8 cellular contexts compared by ENCODE assay signal in the genomic region with DNA sequence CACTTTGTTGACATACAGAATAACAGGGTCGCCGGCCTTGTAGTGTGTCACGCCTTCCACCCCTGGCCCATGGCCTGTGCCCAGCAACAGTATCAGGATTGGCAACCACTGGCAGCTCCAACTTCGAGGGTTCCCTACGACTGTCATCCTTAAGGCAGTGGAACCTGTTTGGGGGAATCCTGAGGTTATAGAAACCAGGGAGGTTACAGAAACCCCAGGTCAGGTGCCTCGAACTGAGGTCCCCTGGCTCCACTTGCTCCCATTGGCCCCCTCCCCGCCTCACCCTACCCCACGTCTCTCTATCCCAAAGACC. TPM values are rescaled to one million over a fixed set of nuclear protein-coding genes. Genes with fewer than 3 reads are reported as not detected.
A peak's percentile ranks its signal among the peaks of the same experiment; 100 is the strongest.
DNase-seq lines count a peak whose midpoint lies in the region; ATAC-seq, FAIRE-seq and TF ChIP-seq lines count a peak whose summit lies in the region.

No MANE protein-coding gene starts in this region.

- peak overlapping the region; percentile 64 for H2BK15ac ChIP-seq in neuronal stem cell (ENCODE audit: low read length)

- peaks cover 0 to 6% (median 4%) of the 10 kb centered on the region in 7 donors for H3K9me3 Mint-ChIP-seq in CD14-positive monocyte

- peak overlapping the region; percentile 95 to 97 for H3K4me3 Mint-ChIP-seq in CD14-positive monocyte

- H3K4me1 Mint-ChIP-seq in CD14-positive monocyte, result peaks cover 42% of the 10 kb centered on the region

- ATAC-seq in HG03520 (IDR thresholded peaks at IDR 0.05; ENCODE audit: unreplicated experiment) (no peak), HG03045 (IDR thresholded peaks at IDR 0.05; ENCODE audit: unreplicated experiment) (no peak), GM21737 (IDR thresholded peaks at IDR 0.05; ENCODE audit: unreplicated experiment) (no peak)

- H3K27me3 ChIP-seq in PC-9 (ENCODE audit: insufficient read depth, low read depth), result no peaks in the 10 kb centered on the region
- no peaks in the 10 kb centered on the region for H3K27me3 ChIP-seq in endothelial cell of umbilical vein (ENCODE audit: control insufficient read depth in 2 of 2, insufficient read depth in 2 of 2, low read length in 2 of 2)
- peaks cover 0 to 2% (median 0%) of the 10 kb centered on the region in 3 experiments for H3K27me3 ChIP-seq in neuronal stem cell (ENCODE audit: control insufficient read depth in 3 of 3, insufficient read depth in 3 of 3, low read depth in 1 of 3, low read length in 3 of 3)

- H2BK5ac ChIP-seq in neuronal stem cell (ENCODE audit: low read length), result peak overlapping the region; percentile 95

- CTCF ChIA-PET in PC-9 (lab: Charles Lee) (no interaction called here), endothelial cell of umbilical vein (lab: Charles Lee) (interaction anchor here (0.5 to 3.9 kb wide), 5 partner anchors 21 to 237 kb away, joined by 3 to 19 read pairs (median 3); a partner anchor contains a TSS)

- no CpG with 5 or more reads among the region's 8 CpGs for WGBS in neuronal stem cell (ENCODE audit: extremely low coverage in 2 of 2, insufficient read length in 2 of 2, insufficient replicate concordance in 1 of 2), 2 donors

- no peak for TF ChIP-seq POLR2A in endothelial cell of umbilical vein (IDR thresholded peaks at IDR 0.05; ENCODE audit: low read depth, low read length)

- peaks cover 39 to 51% of the 10 kb centered on the region in 2 donors for H3K36me3 Mint-ChIP-seq in CD14-positive monocyte

- H3F3A ChIP-seq in PC-9 (ENCODE audit: insufficient read depth, low read depth), result peaks cover 8% of the 10 kb centered on the region; the same call in 1 of the 2 replicates

- POLR2A ChIA-PET in PC-9 (lab: Charles Lee; ENCODE audit: unreplicated experiment), result interaction anchor here (0.7 to 1.2 kb wide), 2 partner anchors 18 to 58 kb away, joined by 3 to 5 read pairs; a partner anchor contains a TSS
- POLR2A ChIA-PET in endothelial cell of umbilical vein (lab: Charles Lee), result interaction anchor here (0.7 to 1.2 kb wide), 2 partner anchors 14 kb away, joined by 3 to 5 read pairs; no protein-coding TSS in a partner anchor

- no peak overlapping the region for H2BK120ac ChIP-seq in neuronal stem cell (ENCODE audit: low read depth, low read length)

- H2AFZ ChIP-seq in PC-9, result peak overlapping the region; percentile 91
- peak overlapping the region; percentile 67 for H2AFZ ChIP-seq in endothelial cell of umbilical vein (ENCODE audit: low read depth, low read length)
- H2AFZ ChIP-seq in neuronal stem cell (ENCODE audit: low read length), result peak overlapping the region; percentile 99

- no peaks in the 10 kb centered on the region for H3K9me3 ChIP-seq in PC-9 (ENCODE audit: insufficient read depth, low read depth)
- no peaks in the 10 kb centered on the region for H3K9me3 ChIP-seq in endothelial cell of umbilical vein (replicated peaks; ENCODE audit: control insufficient read depth, insufficient read depth, low read length)
- no peaks in the 10 kb centered on the region for H3K9me3 ChIP-seq in neuronal stem cell (replicated peaks in 1 of 2; ENCODE audit: control insufficient read depth in 2 of 2, insufficient read depth in 1 of 2, low read depth in 1 of 2, low read length in 2 of 2)

- intact Hi-C loops in CD14-positive monocyte (cut with micrococcal nuclease) (loop anchor here (5.0 kb wide), 1 partner anchor 37 kb away; a partner anchor contains a TSS), PC-9 (cut with micrococcal nuclease; ENCODE audit: unreplicated experiment) (loop anchor here (2.0 kb wide), 1 partner anchor 18 kb away; a partner anchor contains a TSS), endothelial cell of umbilical vein (cut with micrococcal nuclease) (loop anchor here (1.0 to 2.0 kb wide), 3 partner anchors 18 to 38 kb away; a partner anchor contains a TSS)

- H3K9me1 ChIP-seq in endothelial cell of umbilical vein (replicated peaks; ENCODE audit: control insufficient read depth, extremely low read depth, insufficient read depth, low read length), result no peaks in the 10 kb centered on the region

- dilution Hi-C loops in endothelial cell of umbilical vein (cut with MboI; ENCODE audit: extremely low pct_ligation_motif_present, low sequenced_read_pairs), result no loop called here

- no peak for DNase-seq in CD14-positive monocyte (ENCODE audit: low spot score)
- DNase-seq in PC-9, result no peak
- DNase-seq in endothelial cell of umbilical vein (ENCODE audit: low read depth, low spot score), result no peak
- no peak for DNase-seq in neuronal stem cell (ENCODE audit: low spot score)
- DNase-seq in SIG-M5 treated with dmso at 0.1 percent for 504 hours (lab: John Stamatoyannopoulos, UW; ENCODE audit: unreplicated experiment), result no peak

- peak overlapping the region; percentile 71 for H3K4me3 ChIP-seq in PC-9
- peak overlapping the region; percentile 19 to 82 (median 69) for H3K4me3 ChIP-seq in endothelial cell of umbilical vein (replicated peaks in 1 of 3; ENCODE audit: insufficient read depth in 1 of 3, low read depth in 1 of 3, low read length in 3 of 3)
- peak overlapping the region; percentile 53 to 92 for H3K4me3 ChIP-seq in neuronal stem cell (ENCODE audit: low read length in 2 of 2)

- H3K36me3 ChIP-seq in PC-9 (ENCODE audit: low read depth), result no peaks in the 10 kb centered on the region
- peaks cover 5 to 18% of the 10 kb centered on the region in 2 experiments for H3K36me3 ChIP-seq in endothelial cell of umbilical vein (ENCODE audit: control insufficient read depth in 2 of 2, extremely low read depth in 1 of 2, insufficient read depth in 2 of 2, low read length in 2 of 2)
- peaks cover 22 to 52% of the 10 kb centered on the region in 2 donors for H3K36me3 ChIP-seq in neuronal stem cell (replicated peaks in 1 of 2; ENCODE audit: control insufficient read depth in 2 of 2, insufficient read depth in 2 of 2, low read length in 2 of 2)

- H4K20me1 ChIP-seq in PC-9 (ENCODE audit: insufficient read depth) (no peaks in the 10 kb centered on the region), endothelial cell of umbilical vein (replicated peaks; ENCODE audit: control insufficient read depth, extremely low read depth, insufficient read depth, low read length) (no peaks in the 10 kb centered on the region)

- no peak overlapping the region for H2BK12ac ChIP-seq in neuronal stem cell (ENCODE audit: low read length)

- H3K27me3 Mint-ChIP-seq in CD14-positive monocyte (ENCODE audit: low read depth in 3 of 3), result no peaks in the 10 kb centered on the region

- H3K4me2 ChIP-seq in PC-9 (peak overlapping the region; percentile 71), endothelial cell of umbilical vein (ENCODE audit: insufficient read depth, low read length) (peak overlapping the region; percentile 90), neuronal stem cell (ENCODE audit: insufficient read depth, low read length, poor library complexity, severe bottlenecking) (peak overlapping the region; percentile 96)

- no peak for TF ChIP-seq CTCF in CD14-positive monocyte (IDR thresholded peaks at IDR 0.05)
- no peak for TF ChIP-seq CTCF in PC-9 (conservative IDR thresholded peaks at IDR 0.05)
- TF ChIP-seq CTCF in endothelial cell of umbilical vein (IDR thresholded peaks at IDR 0.05; ENCODE audit: extremely low read depth in 1 of 2, insufficient read depth in 1 of 2, low read depth in 1 of 2, low read length in 2 of 2), result no peak

- peak overlapping the region; percentile 100 for H3K18ac ChIP-seq in neuronal stem cell (ENCODE audit: low read length)

- H3K27ac ChIP-seq in PC-9 (peak overlapping the region; percentile 80; the same call in 1 of the 2 replicates), endothelial cell of umbilical vein (ENCODE audit: insufficient read depth, low read depth, low read length) (peak overlapping the region; percentile 93), neuronal stem cell (replicated peaks; ENCODE audit: low read length) (peak overlapping the region; percentile 97)

- H4K91ac ChIP-seq in neuronal stem cell (ENCODE audit: low read depth, low read length, poor library complexity), result no peak overlapping the region

- H3K14ac ChIP-seq in neuronal stem cell (ENCODE audit: low read length), result peak overlapping the region; percentile 89

- peak overlapping the region; percentile 7 for H3K23ac ChIP-seq in neuronal stem cell (ENCODE audit: low read depth, low read length, poor library complexity)

- H3K9ac ChIP-seq in endothelial cell of umbilical vein (replicated peaks; ENCODE audit: extremely low read depth, insufficient read depth, low read length), result peak overlapping the region; percentile 94
- H3K9ac ChIP-seq in neuronal stem cell (ENCODE audit: low read depth, low read length, poor library complexity), result peak overlapping the region; percentile 93

- H3K4me1 ChIP-seq in PC-9 (replicated peaks; ENCODE audit: insufficient read depth) (0 out of 2 replicates have a peak, but pooled peaks cover 7% of the 10 kb centered on the region), endothelial cell of umbilical vein (ENCODE audit: control insufficient read depth, extremely low read depth, insufficient read depth, low read length) (peaks cover 16% of the 10 kb centered on the region), neuronal stem cell (ENCODE audit: control insufficient read depth in 2 of 2, insufficient read depth in 1 of 2, low read depth in 1 of 2, low read length in 2 of 2) (peaks cover 2 to 5% of the 10 kb centered on the region in 2 donors)

- no peak overlapping the region for H4K8ac ChIP-seq in neuronal stem cell (ENCODE audit: low read depth, low read length)

- H3K79me2 ChIP-seq in PC-9 (ENCODE audit: low read depth), result peaks cover 35% of the 10 kb centered on the region
- H3K79me2 ChIP-seq in endothelial cell of umbilical vein (ENCODE audit: control insufficient read depth, insufficient read depth, low read length), result peaks cover 35% of the 10 kb centered on the region

- BruUV-seq in PC-9 (replicated peaks; lab: Mats Ljungman, UMichigan), result no TSS peak
- BruUV-seq in endothelial cell of umbilical vein (replicated peaks; lab: Mats Ljungman, UMichigan), result no TSS peak

- no peaks in the 10 kb centered on the region for H3K9me2 ChIP-seq in PC-9 (ENCODE audit: insufficient read depth)

- H3K4ac ChIP-seq in neuronal stem cell (ENCODE audit: low read length), result peak overlapping the region; percentile 5

- H2AK5ac ChIP-seq in neuronal stem cell (ENCODE audit: low read depth, low read length), result peak overlapping the region; percentile 9

- peak overlapping the region; percentile 89 to 97 (median 94) for H3K27ac Mint-ChIP-seq in CD14-positive monocyte

- FAIRE-seq in endothelial cell of umbilical vein (lab: Jason Lieb, UNC), result no peak

- H3K79me1 ChIP-seq in neuronal stem cell (ENCODE audit: low read depth, low read length), result peaks cover 3% of the 10 kb centered on the region

RNA-seq across cellular contexts. Expression of a gene that starts 0.4 kb away (rescaled TPM):
- polyA plus RNA-seq in CD14-positive monocyte (10 to 100 TPM; 51.1 to 56.0 TPM), endothelial cell of umbilical vein (64.4 and 71.5 TPM in 2 replicates)
- total RNA-seq in PC-9 (2021) (37.3 and 41.2 TPM in 2 replicates), endothelial cell of umbilical vein (58.5 and 60.7 TPM in 2 replicates)
- polyA plus RNA-seq in endothelial cell of umbilical vein (2011; cell fraction: cytosol; rRNA removed), result 43.2 and 48.0 TPM in 2 replicates
- 37.2 and 37.8 TPM in 2 replicates for polyA plus RNA-seq in endothelial cell of umbilical vein (2011; cell fraction: nucleus; rRNA removed)
- polyA plus RNA-seq in endothelial cell of umbilical vein (2012), result 38.2 and 48.8 TPM in 2 replicates
- polyA minus RNA-seq in endothelial cell of umbilical vein, result 81.6 and 89.4 TPM in 2 replicates
- polyA minus RNA-seq in endothelial cell of umbilical vein (2011; cell fraction: cytosol; rRNA and poly(A)+ RNA removed), result 22.2 TPM
- polyA minus RNA-seq in endothelial cell of umbilical vein (2011; cell fraction: nucleus; rRNA and poly(A)+ RNA removed), result 21.8 and 24.8 TPM in 2 replicates
- polyA plus RNA-seq in neuronal stem cell (2013, experiment 1 of 2), result 20.4 TPM
- polyA plus RNA-seq in neuronal stem cell (2013, experiment 2 of 2), result 19.4 TPM

RNA-seq across cellular contexts. Expression of a gene that starts 6.2 kb away (rescaled TPM):
- polyA plus RNA-seq in CD14-positive monocyte (1 to 10 TPM; 4.1 to 4.3 TPM), endothelial cell of umbilical vein (24.6 and 27.6 TPM in 2 replicates)
- total RNA-seq in PC-9 (2021) (39.0 and 44.1 TPM in 2 replicates), endothelial cell of umbilical vein (52.6 and 66.5 TPM in 2 replicates)
- 25.0 and 28.2 TPM in 2 replicates for polyA plus RNA-seq in endothelial cell of umbilical vein (2011; cell fraction: cytosol; rRNA removed)
- polyA plus RNA-seq in endothelial cell of umbilical vein (2011; cell fraction: nucleus; rRNA removed), result 77.6 and 80.9 TPM in 2 replicates
- 25.3 and 32.7 TPM in 2 replicates for polyA plus RNA-seq in endothelial cell of umbilical vein (2012)
- polyA minus RNA-seq in endothelial cell of umbilical vein, result 36.2 and 38.9 TPM in 2 replicates
- 31.9 TPM for polyA minus RNA-seq in endothelial cell of umbilical vein (2011; cell fraction: cytosol; rRNA and poly(A)+ RNA removed)
- 39.5 and 41.5 TPM in 2 replicates for polyA minus RNA-seq in endothelial cell of umbilical vein (2011; cell fraction: nucleus; rRNA and poly(A)+ RNA removed)
- 17.5 TPM for polyA plus RNA-seq in neuronal stem cell (2013, experiment 1 of 2)
- polyA plus RNA-seq in neuronal stem cell (2013, experiment 2 of 2), result 17.9 TPM

RNA-seq across cellular contexts. Expression of a gene that starts 10.7 kb away (rescaled TPM):
- polyA plus RNA-seq in CD14-positive monocyte, result under 1 TPM in 1 of 2 donors, not detected in 1; 0.13 TPM
- not detected in 2 replicates for total RNA-seq in PC-9 (2021)
- total RNA-seq in endothelial cell of umbilical vein, result 0.42 and 0.74 TPM in 2 replicates
- 0.10 TPM in 1 of 2 replicates, not detected in the other for polyA plus RNA-seq in endothelial cell of umbilical vein
- not detected in 2 replicates for polyA plus RNA-seq in endothelial cell of umbilical vein (2011; cell fraction: cytosol; rRNA removed)
- polyA plus RNA-seq in endothelial cell of umbilical vein (2011; cell fraction: nucleus; rRNA removed), result 0.35 and 0.37 TPM in 2 replicates
- polyA plus RNA-seq in endothelial cell of umbilical vein (2012), result 0.98 and 1.4 TPM in 2 replicates
- 0.32 TPM in 1 of 2 replicates, not detected in the other for polyA minus RNA-seq in endothelial cell of umbilical vein
- not detected for polyA minus RNA-seq in endothelial cell of umbilical vein (2011; cell fraction: cytosol; rRNA and poly(A)+ RNA removed)
- polyA minus RNA-seq in endothelial cell of umbilical vein (2011; cell fraction: nucleus; rRNA and poly(A)+ RNA removed), result 0.91 and 0.96 TPM in 2 replicates
- polyA plus RNA-seq in neuronal stem cell (2013, experiment 1 of 2), result 0.06 TPM
- polyA plus RNA-seq in neuronal stem cell (2013, experiment 2 of 2), result 0.07 TPM

RNA-seq across cellular contexts. Expression of a gene that starts 18.5 kb away (rescaled TPM):
- 100 to 1,000 TPM; 102 to 128 TPM for polyA plus RNA-seq in CD14-positive monocyte
- 31.2 and 37.6 TPM in 2 replicates for total RNA-seq in PC-9 (2021)
- total RNA-seq in endothelial cell of umbilical vein, result 39.7 and 40.9 TPM in 2 replicates
- polyA plus RNA-seq in endothelial cell of umbilical vein, result 32.6 and 46.4 TPM in 2 replicates
- polyA plus RNA-seq in endothelial cell of umbilical vein (2011; cell fraction: cytosol; rRNA removed), result 65.5 and 78.6 TPM in 2 replicates
- polyA plus RNA-seq in endothelial cell of umbilical vein (2011; cell fraction: nucleus; rRNA removed), result 33.8 and 46.3 TPM in 2 replicates
- polyA plus RNA-seq in endothelial cell of umbilical vein (2012), result 45.3 and 52.3 TPM in 2 replicates
- 11.0 and 19.8 TPM in 2 replicates for polyA minus RNA-seq in endothelial cell of umbilical vein
- polyA minus RNA-seq in endothelial cell of umbilical vein (2011; cell fraction: cytosol; rRNA and poly(A)+ RNA removed), result 7.4 TPM
- polyA minus RNA-seq in endothelial cell of umbilical vein (2011; cell fraction: nucleus; rRNA and poly(A)+ RNA removed), result 7.4 and 10.4 TPM in 2 replicates
- 23.5 TPM for polyA plus RNA-seq in neuronal stem cell (2013, experiment 1 of 2)
- 23.9 TPM for polyA plus RNA-seq in neuronal stem cell (2013, experiment 2 of 2)

RNA-seq across cellular contexts. Expression of a gene that starts 21.0 kb away (rescaled TPM):
- 10 to 100 TPM; 37.5 to 49.6 TPM for polyA plus RNA-seq in CD14-positive monocyte
- total RNA-seq in PC-9 (2021), result 8.7 and 15.3 TPM in 2 replicates
- 8.1 and 9.9 TPM in 2 replicates for total RNA-seq in endothelial cell of umbilical vein
- 21.4 and 22.7 TPM in 2 replicates for polyA plus RNA-seq in endothelial cell of umbilical vein
- 17.7 and 18.0 TPM in 2 replicates for polyA plus RNA-seq in endothelial cell of umbilical vein (2011; cell fraction: cytosol; rRNA removed)
- polyA plus RNA-seq in endothelial cell of umbilical vein (2011; cell fraction: nucleus; rRNA removed), result 15.4 and 17.5 TPM in 2 replicates
- 7.4 and 11.6 TPM in 2 replicates for polyA plus RNA-seq in endothelial cell of umbilical vein (2012)
- 1.5 and 5.3 TPM in 2 replicates for polyA minus RNA-seq in endothelial cell of umbilical vein
- polyA minus RNA-seq in endothelial cell of umbilical vein (2011; cell fraction: cytosol; rRNA and poly(A)+ RNA removed), result 5.0 TPM
- 2.5 and 5.7 TPM in 2 replicates for polyA minus RNA-seq in endothelial cell of umbilical vein (2011; cell fraction: nucleus; rRNA and poly(A)+ RNA removed)
- 26.4 TPM for polyA plus RNA-seq in neuronal stem cell (2013, experiment 1 of 2)
- 28.7 TPM for polyA plus RNA-seq in neuronal stem cell (2013, experiment 2 of 2)
